In genomic region chr14:95260537-95261440, GRCh38 we compare ENCODE assay signal across 10 cellular contexts. TPM values are rescaled to one million over a fixed set of nuclear protein-coding genes. Genes with fewer than 3 reads are reported as not detected.
A peak's percentile ranks its signal among the peaks of the same experiment; 100 is the strongest.
DNase-seq lines count a peak whose midpoint lies in the region; ATAC-seq and TF ChIP-seq lines count a peak whose summit lies in the region.
"Had no signal": no experiment of that assay in that cellular context is flagged by ENCODE, and none has a peak within 500 bp of the region (broad histone marks: within the 10 kb centered on the region; RNA-seq: fewer than 3 reads in every experiment).

No MANE protein-coding gene starts in this region.

- POLR2A ChIA-PET in HCT116 (lab: Charles Lee), result no interaction called here

- H3K14ac ChIP-seq in mesenchymal stem cell (ENCODE audit: low read length in 2 of 2), result no peak overlapping the region

- CTCF ChIA-PET in HCT116 (lab: Charles Lee), result no interaction called here

- H3K9me2 ChIP-seq in HCT116 (ENCODE audit: insufficient read depth), result no peaks in the 10 kb centered on the region

- TF ChIP-seq RAD21 in HCT116 (IDR thresholded peaks at IDR 0.05; ENCODE audit: low read depth), result no peak

- peaks cover 15 to 61% of the 10 kb centered on the region in 2 experiments for H3K4me1 ChIP-seq in HCT116 (ENCODE audit: control insufficient read depth in 1 of 2, insufficient read depth in 2 of 2, low read length in 2 of 2)
- H3K4me1 ChIP-seq in mesenchymal stem cell (ENCODE audit: control insufficient read depth, insufficient read depth, low read depth, low read length), result peaks cover 51% of the 10 kb centered on the region
- H3K4me1 ChIP-seq in testis, result peaks cover 3% of the 10 kb centered on the region

- DNase-seq in AG10803 (ENCODE audit: low read depth), result peak; percentile 57
- DNase-seq in HCT116 (ENCODE audit: low read depth, low spot score), result no peak
- DNase-seq in amniotic epithelial cell (ENCODE audit: low read depth), result peak; percentile 56
- DNase-seq in mesenchymal stem cell, result peak; percentile 68
- DNase-seq in testis, result no peak
- DNase-seq in effector CD4-positive, alpha-beta T cell, result no peak
- DNase-seq in HT-29 (ENCODE audit: low spot score), result no peak
- DNase-seq: DMS 273 treated with DMSO at 0.1 percent for 48 hours, OCI-M1 had no signal

- no peak overlapping the region for H2BK5ac ChIP-seq in mesenchymal stem cell (ENCODE audit: low read depth, low read length, poor library complexity, severe bottlenecking)

- H3K79me2 ChIP-seq in HCT116 (ENCODE audit: insufficient read depth, low read length), result peaks cover 7% of the 10 kb centered on the region; the same call in 1 of the 2 replicates

- no peak overlapping the region for H2AFZ ChIP-seq in HCT116 (ENCODE audit: low read depth, low read length, poor library complexity, severe bottlenecking)
- H2AFZ ChIP-seq in mesenchymal stem cell (ENCODE audit: low read depth, low read length), result no peak overlapping the region

- no peak overlapping the region for H3K4ac ChIP-seq in mesenchymal stem cell (ENCODE audit: low read depth in 1 of 2, low read length in 2 of 2)

- no peak overlapping the region for H4K8ac ChIP-seq in mesenchymal stem cell (ENCODE audit: low read length)

- H3K27ac ChIP-seq in HCT116 (ENCODE audit: low read depth, low read length) (no peak overlapping the region), mesenchymal stem cell (ENCODE audit: low read length, poor library complexity, severe bottlenecking) (peak overlapping the region; percentile 27), testis (no peak overlapping the region)

- no peak overlapping the region for H2BK12ac ChIP-seq in mesenchymal stem cell (ENCODE audit: low read length in 2 of 2)

- H3K27me3 ChIP-seq in HCT116 (ENCODE audit: insufficient read depth, low read length) (no peaks in the 10 kb centered on the region), mesenchymal stem cell (ENCODE audit: control insufficient read depth in 1 of 2, insufficient read depth in 1 of 2, low read length in 2 of 2) (no peaks in the 10 kb centered on the region), testis (no peaks in the 10 kb centered on the region)

- no peak for TF ChIP-seq POLR2A in HCT116 (IDR thresholded peaks at IDR 0.05; ENCODE audit: borderline replicate concordance, extremely low read depth, insufficient read depth, insufficient read length)
- TF ChIP-seq POLR2A in testis (IDR thresholded peaks at IDR 0.05), result no peak

- H3K4me3 ChIP-seq in AG10803 (ENCODE audit: low read length), result no peak overlapping the region
- no peak overlapping the region for H3K4me3 ChIP-seq in HCT116 (replicated peaks in 1 of 2; ENCODE audit: low read depth in 1 of 2, low read length in 2 of 2)
- no peak overlapping the region for H3K4me3 ChIP-seq in mesenchymal stem cell (ENCODE audit: insufficient read depth in 1 of 2, low read depth in 1 of 2, low read length in 2 of 2)
- no peak overlapping the region for H3K4me3 ChIP-seq in testis

- no peak overlapping the region for H2BK120ac ChIP-seq in mesenchymal stem cell (ENCODE audit: low read depth, low read length)

- no peaks in the 10 kb centered on the region for H3K9me3 ChIP-seq in HCT116 (ENCODE audit: control insufficient read depth in 1 of 2, insufficient read depth in 1 of 2, low read depth in 1 of 2, low read length in 2 of 2)
- no peaks in the 10 kb centered on the region for H3K9me3 ChIP-seq in mesenchymal stem cell (ENCODE audit: control insufficient read depth, low read length)
- no peaks in the 10 kb centered on the region for H3K9me3 ChIP-seq in testis

- no peaks in the 10 kb centered on the region for H3K36me3 ChIP-seq in HCT116 (ENCODE audit: control insufficient read depth in 1 of 2, insufficient read depth in 2 of 2, low read length in 2 of 2)
- H3K36me3 ChIP-seq in mesenchymal stem cell (ENCODE audit: control insufficient read depth in 1 of 2, insufficient read depth in 2 of 2, low read depth in 1 of 2, low read length in 2 of 2), result peaks cover 0 to 9% of the 10 kb centered on the region in 2 experiments
- no peaks in the 10 kb centered on the region for H3K36me3 ChIP-seq in testis (ENCODE audit: low read depth, missing control alignments)

- 74% methylated on average over 18 of the region's 20 CpGs for WGBS in mesenchymal stem cell
- 86 to 90% methylated on average over 20 of the region's 20 CpGs for WGBS in testis, 2 donors

- no peak overlapping the region for H3K18ac ChIP-seq in mesenchymal stem cell (ENCODE audit: low read depth in 1 of 2, low read length in 2 of 2)

- H2AK5ac ChIP-seq in mesenchymal stem cell (ENCODE audit: low read length, severe bottlenecking), result peak overlapping the region; percentile 4

- no peak overlapping the region for H4K91ac ChIP-seq in mesenchymal stem cell (ENCODE audit: low read length)

- H4K20me1 ChIP-seq in HCT116 (ENCODE audit: insufficient read depth), result no peaks in the 10 kb centered on the region

- BruUV-seq in HCT116 (replicated peaks; lab: Mats Ljungman, UMichigan), result no TSS peak

- RAD21 ChIA-PET in HCT116 (lab: Charles Lee; ENCODE audit: low non-redundant PET in 1 of 2, low total read pairs in 2 of 2, uncharacterized antibody in 2 of 2, unreplicated experiment in 2 of 2), result no interaction called here

- H3K79me1 ChIP-seq in mesenchymal stem cell (replicated peaks; ENCODE audit: low read length, poor library complexity, severe bottlenecking), result peaks cover 23% of the 10 kb centered on the region

- no peak for TF ChIP-seq CTCF in AG10803 (conservative IDR thresholded peaks at IDR 0.05; ENCODE audit: low read length)
- no peak for TF ChIP-seq CTCF in HCT116 (IDR thresholded peaks at IDR 0.05 in 2 of 3, conservative IDR thresholded peaks at IDR 0.05 in 1 of 3; ENCODE audit: borderline replicate concordance in 1 of 3, insufficient read depth in 1 of 3, low read depth in 2 of 3, low read length in 2 of 3)
- no peak for TF ChIP-seq CTCF in testis (IDR thresholded peaks at IDR 0.05)

- intact Hi-C loops in HCT116 (cut with micrococcal nuclease), result no loop called here
- intact Hi-C loops in testis (cut with DNase I; ENCODE audit: low total_unique reads), result no loop called here

- H2BK15ac ChIP-seq in mesenchymal stem cell (ENCODE audit: low read depth, poor library complexity, severe bottlenecking), result no peak overlapping the region

- ATAC-seq in HCT116, result no peak
- no peak for ATAC-seq in HG03571 (IDR thresholded peaks at IDR 0.05; ENCODE audit: unreplicated experiment)

- H3K9ac ChIP-seq in HCT116 (ENCODE audit: low read length) (no peak overlapping the region), mesenchymal stem cell (ENCODE audit: low read length) (no peak overlapping the region)

- H3K4me2 ChIP-seq in HCT116 (ENCODE audit: low read length) (no peak overlapping the region; the same call in 1 of the 2 replicates), mesenchymal stem cell (ENCODE audit: low read length, poor library complexity, severe bottlenecking) (no peak overlapping the region)

- H3K23ac ChIP-seq in mesenchymal stem cell (ENCODE audit: low read length in 2 of 2), result no peak overlapping the region

TF ChIP-seq in HCT116, 20 proteins besides CTCF, POLR2A, EP300 and RAD21:
- no peak for TF ChIP-seq CBX3 (IDR thresholded peaks at IDR 0.05; ENCODE audit: low read depth)
- no peak for TF ChIP-seq ATF3 (IDR thresholded peaks at IDR 0.05)
- TF ChIP-seq CEBPB (IDR thresholded peaks at IDR 0.05; ENCODE audit: low read depth), result no peak
- peak; percentile 6; the same call in 1 of the 2 replicates for TF ChIP-seq JUND (IDR thresholded peaks at IDR 0.05)
- TF ChIP-seq TCF7L2 (IDR thresholded peaks at IDR 0.05; ENCODE audit: borderline replicate concordance, extremely low read depth, insufficient read depth, insufficient read length), result no peak

RNA-seq across cellular contexts. Expression of gene CLMN, which starts 58.9 kb away (rescaled TPM):
- total RNA-seq in HCT116 (2021; ENCODE audit: unreplicated experiment), result 33.4 TPM
- 13.3 and 13.8 TPM in 2 replicates for polyA plus RNA-seq in HCT116 (2012)
- polyA plus RNA-seq in mesenchymal stem cell (2013, experiment 1 of 2), result 1.9 TPM
- 1.6 TPM for polyA plus RNA-seq in mesenchymal stem cell (2013, experiment 2 of 2)
- total RNA-seq in testis, result 10 to 100 TPM; 35.9 to 68.0 TPM
- 134 TPM for polyA plus RNA-seq in testis (ENCODE audit: insufficient read depth, low read depth, low replicate concordance)
- total RNA-seq in HT-29 (2014; rRNA removed; shearing (Covaris generic)), result 4.4 and 5.3 TPM in 2 replicates

Comparison
In these comparisons a context has a peak if more than half of its experiments do, and no peak if none do; other contexts are left out.
1. DNase-seq: peak in AG10803 (single experiment), amniotic epithelial cell (single experiment) and mesenchymal stem cell (single experiment); none in HCT116 (single experiment), testis (single experiment), effector CD4-positive, alpha-beta T cell (single experiment) and HT-29 (single experiment).